Comparison of ENCODE assay signal across 8 cellular contexts in genomic region chr17:50708050-50709000, GRCh38. TPM values are rescaled to one million over a fixed set of nuclear protein-coding genes. Genes with fewer than 3 reads are reported as not detected.
A peak's percentile ranks its signal among the peaks of the same experiment; 100 is the strongest.
DNase-seq lines count a peak whose midpoint lies in the region; ATAC-seq, FAIRE-seq and TF ChIP-seq lines count a peak whose summit lies in the region.

No MANE protein-coding gene starts in this region.

- H3K36me3 ChIP-seq in effector memory CD4-positive, alpha-beta T cell (ENCODE audit: control insufficient read depth, insufficient read depth, low read length) = peaks cover 2% of the 10 kb centered on the region

- H3K9me3 ChIP-seq in effector memory CD4-positive, alpha-beta T cell (ENCODE audit: control insufficient read depth, low read length) = no peaks in the 10 kb centered on the region
- H3K9me3 ChIP-seq in mononuclear cell (ENCODE audit: low read depth, low read length) = no peaks in the 10 kb centered on the region

- no peaks in the 10 kb centered on the region for H3K27me3 ChIP-seq in effector memory CD4-positive, alpha-beta T cell (replicated peaks; ENCODE audit: control insufficient read depth, insufficient read depth, low read length, poor library complexity, severe bottlenecking)
- no peaks in the 10 kb centered on the region for H3K27me3 ChIP-seq in mononuclear cell (ENCODE audit: insufficient read depth, low read length)

- peaks cover 21% of the 10 kb centered on the region for H3K4me1 ChIP-seq in effector memory CD4-positive, alpha-beta T cell (ENCODE audit: control insufficient read depth, insufficient read depth, low read length, poor library complexity, severe bottlenecking)
- peaks cover 36% of the 10 kb centered on the region for H3K4me1 ChIP-seq in mononuclear cell (ENCODE audit: insufficient read depth, low read length)

- peak overlapping the region; percentile 90 for H3K27ac ChIP-seq in effector memory CD4-positive, alpha-beta T cell (ENCODE audit: insufficient read depth, low read length, poor library complexity, severe bottlenecking)

- DNase-seq in AG09309 (ENCODE audit: low read depth) = no peak
- DNase-seq in RKO (ENCODE audit: low spot score) = peak; percentile 58
- DNase-seq in effector memory CD4-positive, alpha-beta T cell = no peak
- DNase-seq in stimulated activated CD4-positive, alpha-beta T cell treated with anti-CD3 and anti-CD28 coated beads, Interleukin-2, amount 100 ng/mL, for 24 hours = no peak
- DNase-seq in D721Med (ENCODE audit: insufficient read length, low spot score) = no peak

- no peak for FAIRE-seq in D721Med (lab: Jason Lieb, UNC)

- H3K4me3 ChIP-seq in AG09309 (ENCODE audit: control insufficient read depth, low read depth, low read length) (peak overlapping the region; percentile 87), mononuclear cell (ENCODE audit: low read length) (peak overlapping the region; percentile 61)
- H3K4me3 ChIP-seq in effector memory CD4-positive, alpha-beta T cell (ENCODE audit: insufficient read depth, low read depth, low read length, poor library complexity, severe bottlenecking) = peak overlapping the region; percentile 60

- no peak for TF ChIP-seq CTCF in AG09309 (IDR thresholded peaks at IDR 0.05; ENCODE audit: control insufficient read depth, insufficient read depth, low read depth, low read length, missing control alignments)
- no peak for TF ChIP-seq CTCF in D721Med (IDR thresholded peaks at IDR 0.05; ENCODE audit: insufficient read depth, missing control alignments)

- ATAC-seq in GM18907 (IDR thresholded peaks at IDR 0.05; ENCODE audit: unreplicated experiment) (peak; percentile 8), GM21723 (IDR thresholded peaks at IDR 0.05; ENCODE audit: unreplicated experiment) (no peak)

RNA-seq across cellular contexts. Expression of gene ANKRD40, which starts 0.6 kb away (rescaled TPM):
- 22.5 TPM for total RNA-seq in mononuclear cell

RNA-seq across cellular contexts. Expression of gene LUC7L3, which starts 11.1 kb away (rescaled TPM):
- total RNA-seq in mononuclear cell = 72.9 TPM

RNA-seq across cellular contexts. Expression of gene ANKRD40CL, which starts 59.0 kb away (rescaled TPM):
- 0.21 TPM for total RNA-seq in mononuclear cell
